8 cellular contexts compared by ENCODE assay signal in the genomic region with DNA sequence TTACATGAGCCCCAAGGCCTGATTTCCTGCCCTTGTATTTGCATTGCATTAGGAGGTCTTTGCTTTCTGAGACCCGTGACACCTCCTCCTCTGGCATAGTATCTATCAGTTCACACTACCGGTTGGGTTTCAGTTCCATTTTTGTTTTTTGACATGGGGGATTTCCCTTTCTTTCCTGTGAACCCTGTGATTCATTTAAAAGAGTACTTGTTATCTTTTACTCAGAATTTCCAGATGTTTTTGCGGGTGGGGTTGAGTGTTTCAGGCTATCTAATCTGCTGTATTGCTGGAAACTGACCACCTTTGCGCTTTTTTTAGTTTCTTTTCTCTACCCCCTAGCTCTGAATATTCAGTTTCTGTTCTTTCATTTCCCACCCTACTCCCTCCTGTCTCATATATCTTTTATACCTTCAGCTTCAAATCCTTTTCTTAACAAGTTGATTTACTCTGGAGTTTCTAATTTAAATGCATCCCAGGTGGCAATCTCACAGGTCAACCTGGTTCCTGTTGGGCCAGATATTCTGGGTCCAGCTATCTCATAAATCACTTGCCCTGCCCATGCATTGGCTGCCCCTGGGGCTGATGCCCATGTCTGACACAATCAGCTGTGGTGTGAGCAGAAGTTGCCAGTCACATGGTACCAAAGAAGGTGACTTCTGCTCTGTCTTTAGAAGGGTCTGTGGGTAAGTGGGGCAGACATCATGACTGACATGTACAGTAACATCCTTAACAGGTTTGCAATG. TPM values are rescaled to one million over a fixed set of nuclear protein-coding genes. Genes with fewer than 3 reads are reported as not detected.
DNase-seq lines count a peak whose midpoint lies in the region; ATAC-seq and TF ChIP-seq lines count a peak whose summit lies in the region.

No MANE protein-coding gene starts in this region.

- H3K27me3 Mint-ChIP-seq in MCF 10A (ENCODE audit: insufficient read depth, unreplicated experiment), result no peaks in the 10 kb centered on the region

- POLR2A ChIA-PET in MCF 10A (lab: Yijun Ruan, JAX), result interaction anchor here (0.6 to 4.4 kb wide), 8 partner anchors 9 to 1431 kb away, joined by 3 to 25 read pairs (median 3); partner anchors contain the start of gene NCOA3

- H3K36me3 Mint-ChIP-seq in MCF 10A (ENCODE audit: insufficient read depth, unreplicated experiment), result no peaks in the 10 kb centered on the region

- no peaks in the 10 kb centered on the region for H3K9me3 ChIP-seq in breast epithelium

- no peaks in the 10 kb centered on the region for H3K27me3 ChIP-seq in breast epithelium

- intact Hi-C loops in MCF 10A (cut with micrococcal nuclease) (no loop called here), breast epithelium (cut with DNase I; ENCODE audit: low total_unique reads) (no loop called here)

- H3K4me3 ChIP-seq in breast epithelium, result no peak overlapping the region

- peak; percentile 70 for ATAC-seq in HG03378 (IDR thresholded peaks at IDR 0.05; ENCODE audit: unreplicated experiment)
- peak; percentile 84 to 86 for ATAC-seq in activated CD4-positive, CD25-positive, alpha-beta regulatory T cell treated with anti-CD3 and anti-CD28 coated beads, Interleukin-2, amount 50 U/mL, for 24 hours
- ATAC-seq in esophagus mucosa, result peak; percentile 61

- H3K4me3 Mint-ChIP-seq in MCF 10A (ENCODE audit: unreplicated experiment), result no peak overlapping the region

- H3K4me1 Mint-ChIP-seq in MCF 10A (ENCODE audit: insufficient read depth, unreplicated experiment), result peaks cover 9% of the 10 kb centered on the region

- CTCF ChIA-PET in MCF 10A (lab: Yijun Ruan, JAX), result interaction anchor here (0.5 to 2.0 kb wide), 5 partner anchors 10 to 103 kb away, joined by 3 to 10 read pairs (median 3); no protein-coding TSS in a partner anchor

- DNase-seq in MCF 10A (ENCODE audit: unreplicated experiment), result no peak
- no peak for DNase-seq in breast epithelium (ENCODE audit: low spot score in 2 of 2)
- DNase-seq in stimulated activated CD8-positive, alpha-beta memory T cell treated with anti-CD3 and anti-CD28 coated beads, Interleukin-15, amount 100 ng/mL, for 48 hours (ENCODE audit: low read depth in 2 of 2), result peak; percentile 55 to 66
- no peak for DNase-seq in NCI-H2196 (lab: John Stamatoyannopoulos, UW; ENCODE audit: unreplicated experiment)
- no peak for DNase-seq in inferior parietal cortex (ENCODE audit: extremely low spot score)

- H3K27ac ChIP-seq in breast epithelium, result no peak overlapping the region

- no peaks in the 10 kb centered on the region for H3K36me3 ChIP-seq in breast epithelium

- H3K9me3 Mint-ChIP-seq in MCF 10A (ENCODE audit: unreplicated experiment), result no peaks in the 10 kb centered on the region

- no peak for TF ChIP-seq POLR2A in breast epithelium (IDR thresholded peaks at IDR 0.05)

- no peaks in the 10 kb centered on the region for H3K4me1 ChIP-seq in breast epithelium

- no peak for TF ChIP-seq CTCF in MCF 10A (IDR thresholded peaks at IDR 0.05; ENCODE audit: unreplicated experiment)
- TF ChIP-seq CTCF in breast epithelium (IDR thresholded peaks at IDR 0.05), result no peak

- BruUV-seq in MCF 10A (replicated peaks; lab: Mats Ljungman, UMichigan), result no TSS peak

- peak overlapping the region; percentile 7 for H3K27ac Mint-ChIP-seq in MCF 10A (ENCODE audit: low read depth, unreplicated experiment)

RNA-seq across cellular contexts. Expression of gene NCOA3, which starts 14.3 kb away (rescaled TPM):
- 61.4 and 68.6 TPM in 2 replicates for total RNA-seq in MCF 10A (2022)
- 10 to 100 TPM; 40.6 to 57.1 (median 45.1) TPM for total RNA-seq in breast epithelium
- 29.1 TPM for total RNA-seq in esophagus mucosa

Comparison
In these comparisons a context has a peak if more than half of its experiments do, and no peak if none do; other contexts are left out.
1. DNase-seq: peak in stimulated activated CD8-positive, alpha-beta memory T cell treated with anti-CD3 and anti-CD28 coated beads, Interleukin-15, amount 100 ng/mL, for 48 hours (2 of 2); none in MCF 10A (single experiment), breast epithelium (0 of 2), NCI-H2196 (single experiment) and inferior parietal cortex (single experiment).
2. Peak in every context shown above with its lines, with median percentiles within 50 percentile points of each other: ATAC-seq.